In the genomic region with DNA sequence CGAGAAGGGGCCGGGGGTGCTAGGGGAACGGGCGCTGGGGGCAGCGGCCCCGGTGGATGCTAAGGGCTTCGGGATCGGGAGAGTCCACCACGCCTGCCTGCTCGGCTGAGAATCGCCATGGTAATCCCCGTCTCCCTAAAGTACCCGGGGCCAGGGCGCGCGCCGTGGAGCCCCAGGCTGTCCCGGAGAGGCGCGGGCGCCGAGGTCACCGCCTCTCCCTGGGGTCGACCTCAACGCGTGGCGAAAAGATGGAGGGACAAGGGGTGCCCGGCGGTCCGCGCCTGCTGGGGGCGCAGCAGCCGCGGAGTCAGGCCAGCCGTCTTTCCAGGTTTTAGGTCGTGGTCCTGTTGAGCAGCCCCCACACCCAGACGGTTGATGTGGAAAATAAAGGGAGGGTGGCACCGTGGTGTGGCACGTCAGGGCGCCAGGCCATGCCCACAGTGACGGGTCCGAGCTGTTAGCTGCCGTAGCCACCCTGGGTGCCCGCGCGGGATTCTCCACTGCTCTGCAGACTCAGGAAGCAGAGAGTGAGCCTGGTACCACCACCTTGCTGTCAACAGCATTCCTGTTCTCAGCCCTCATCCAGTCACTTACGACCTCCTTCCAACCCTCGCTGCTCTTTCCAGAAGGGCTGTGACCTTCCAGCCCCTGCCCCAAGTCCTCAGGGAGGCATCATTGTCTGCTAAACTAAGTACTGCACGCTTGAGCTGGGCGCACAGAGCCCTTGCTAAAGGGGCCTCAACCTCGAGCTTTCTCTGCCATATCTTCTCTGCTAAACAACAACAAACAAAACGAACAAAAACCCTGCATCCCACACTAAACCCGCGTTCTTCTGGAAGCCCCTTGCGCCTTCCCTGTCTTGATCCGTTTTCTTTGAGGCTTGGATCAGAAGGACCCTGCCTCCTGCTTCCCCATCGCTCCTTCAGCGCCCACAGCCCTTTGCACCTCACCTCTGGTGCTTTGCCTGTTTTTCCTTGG, we compare ENCODE assay signal across 7 cellular contexts. TPM values are rescaled to one million over a fixed set of nuclear protein-coding genes. Genes with fewer than 3 reads are reported as not detected.
A peak's percentile ranks its signal among the peaks of the same experiment; 100 is the strongest.
DNase-seq lines count a peak whose midpoint lies in the region; ATAC-seq and TF ChIP-seq lines count a peak whose summit lies in the region.

No MANE protein-coding gene starts in this region.

- no peaks in the 10 kb centered on the region for H3K27me3 Mint-ChIP-seq in activated CD4-positive, alpha-beta memory T cell treated with anti-CD3 and anti-CD28 coated beads, Interleukin-2, amount 10 ng/mL, durations not matched to agents 7 days and 5 days

- POLR2A ChIA-PET in activated CD4-positive, alpha-beta memory T cell treated with anti-CD3 and anti-CD28 coated beads, Interleukin-2, amount 10 ng/mL, durations not matched to agents 7 days and 5 days (lab: Charles Lee): interaction anchor here (1.0 to 1.1 kb wide), 2 partner anchors 69 to 322 kb away, joined by 3 read pairs; a partner anchor contains a TSS

- intact Hi-C loops in esophagus squamous epithelium (cut with DNase I): no loop called here

- H3K4me3 ChIP-seq in esophagus squamous epithelium (peak overlapping the region; percentile 40 to 78 (median 56)), osteoblast (ENCODE audit: insufficient read depth, low read length) (peak overlapping the region; percentile 74)

- H2AFZ ChIP-seq in osteoblast (ENCODE audit: low read length): peak overlapping the region; percentile 81

- H3K27ac ChIP-seq in esophagus squamous epithelium: no peak overlapping the region
- H3K27ac ChIP-seq in osteoblast (ENCODE audit: low read depth, low read length): no peak overlapping the region

- H3K9me3 Mint-ChIP-seq in activated CD4-positive, alpha-beta memory T cell treated with anti-CD3 and anti-CD28 coated beads, Interleukin-2, amount 10 ng/mL, durations not matched to agents 7 days and 5 days: no peaks in the 10 kb centered on the region

- H3K36me3 ChIP-seq in esophagus squamous epithelium (no peaks in the 10 kb centered on the region), osteoblast (ENCODE audit: insufficient read depth, low read length) (no peaks in the 10 kb centered on the region)

- TF ChIP-seq CTCF in esophagus squamous epithelium (IDR thresholded peaks at IDR 0.05): no peak
- no peak for TF ChIP-seq CTCF in osteoblast (IDR thresholded peaks at IDR 0.05; ENCODE audit: extremely low read depth, low read depth, low read length)

- no peak for TF ChIP-seq POLR2A in esophagus squamous epithelium (IDR thresholded peaks at IDR 0.05)
- TF ChIP-seq POLR2A in GM18505 (IDR thresholded peaks at IDR 0.05; ENCODE audit: borderline replicate concordance, extremely low read depth, insufficient read depth, insufficient read length): no peak

- H3K9me3 ChIP-seq in esophagus squamous epithelium (no peaks in the 10 kb centered on the region), osteoblast (ENCODE audit: low read depth, low read length) (no peaks in the 10 kb centered on the region)

- peaks cover 0 to 20% (median 0%) of the 10 kb centered on the region in 4 donors for H3K27me3 ChIP-seq in esophagus squamous epithelium
- peaks cover 12% of the 10 kb centered on the region for H3K27me3 ChIP-seq in osteoblast (ENCODE audit: insufficient read depth, low read length)

- H3K4me1 ChIP-seq in esophagus squamous epithelium (peaks cover 4 to 20% (median 9%) of the 10 kb centered on the region in 3 donors), osteoblast (ENCODE audit: insufficient read depth, low read length) (peaks cover 9% of the 10 kb centered on the region)

- H3K36me3 Mint-ChIP-seq in activated CD4-positive, alpha-beta memory T cell treated with anti-CD3 and anti-CD28 coated beads, Interleukin-2, amount 10 ng/mL, durations not matched to agents 7 days and 5 days (ENCODE audit: low read depth): no peaks in the 10 kb centered on the region

- H3K4me2 ChIP-seq in osteoblast (ENCODE audit: insufficient read depth, low read length): peak overlapping the region; percentile 83

- H3K4me1 Mint-ChIP-seq in activated CD4-positive, alpha-beta memory T cell treated with anti-CD3 and anti-CD28 coated beads, Interleukin-2, amount 10 ng/mL, durations not matched to agents 7 days and 5 days: peaks cover 31% of the 10 kb centered on the region

- peak overlapping the region; percentile 75 for H3K4me3 Mint-ChIP-seq in activated CD4-positive, alpha-beta memory T cell treated with anti-CD3 and anti-CD28 coated beads, Interleukin-2, amount 10 ng/mL, durations not matched to agents 7 days and 5 days

- no peak for DNase-seq in activated CD4-positive, alpha-beta memory T cell treated with anti-CD3 and anti-CD28 coated beads, Interleukin-2, amount 10 ng/mL, durations not matched to agents 7 days and 5 days
- DNase-seq in esophagus squamous epithelium (lab: John Stamatoyannopoulos, UW) (no peak), osteoblast (ENCODE audit: insufficient read length, low spot score, missing footprints) (no peak), NCI-H187 treated with DMSO at 0.1 percent for 48 hours (lab: John Stamatoyannopoulos, UW) (no peak)

- H3K27ac Mint-ChIP-seq in activated CD4-positive, alpha-beta memory T cell treated with anti-CD3 and anti-CD28 coated beads, Interleukin-2, amount 10 ng/mL, durations not matched to agents 7 days and 5 days: no peak overlapping the region

- CTCF ChIA-PET in activated CD4-positive, alpha-beta memory T cell treated with anti-CD3 and anti-CD28 coated beads, Interleukin-2, amount 10 ng/mL, durations not matched to agents 7 days and 5 days (lab: Charles Lee): interaction anchor here (0.7 kb wide), 1 partner anchor 19 kb away, joined by 3 read pairs; no protein-coding TSS in a partner anchor

- peaks cover 2% of the 10 kb centered on the region for H4K20me1 ChIP-seq in osteoblast (ENCODE audit: insufficient read depth, low read length)

- no peaks in the 10 kb centered on the region for H3K79me2 ChIP-seq in osteoblast (ENCODE audit: insufficient read depth, low read length)

- ATAC-seq in GM18907 (IDR thresholded peaks at IDR 0.05; ENCODE audit: unreplicated experiment) (peak; percentile 18), HG03378 (IDR thresholded peaks at IDR 0.05; ENCODE audit: unreplicated experiment) (peak; percentile 10), GM18505 (IDR thresholded peaks at IDR 0.05; ENCODE audit: unreplicated experiment) (no peak)

- WGBS in esophagus squamous epithelium, 2 donors: 33 to 71% methylated on average over 9 to 23 of the region's 58 CpGs

RNA-seq across cellular contexts. Expression of a gene that starts 0.7 kb away (rescaled TPM):
- total RNA-seq in activated CD4-positive, alpha-beta memory T cell treated with anti-CD3 and anti-CD28 coated beads, Interleukin-2, amount 10 ng/mL, durations not matched to agents 7 days and 5 days: 1 to 10 TPM; 1.6 to 2.2 TPM
- total RNA-seq in esophagus squamous epithelium (1 to 10 TPM in 1 of 4 donors, not detected in 3; 1.7 TPM), osteoblast (0.72 and 0.88 TPM in 2 replicates)
